Comparison of ENCODE assay signal across 9 cellular contexts in genomic region chr7:17304926-17305325, GRCh38. TPM values are rescaled to one million over a fixed set of nuclear protein-coding genes. Genes with fewer than 3 reads are reported as not detected.
DNase-seq lines count a peak whose midpoint lies in the region; ATAC-seq and TF ChIP-seq lines count a peak whose summit lies in the region.
"Had no signal": no experiment of that assay in that cellular context is flagged by ENCODE, and none has a peak within 500 bp of the region (broad histone marks: within the 10 kb centered on the region; RNA-seq: fewer than 3 reads in every experiment).

No MANE protein-coding gene starts in this region.

- H3K27me3 ChIP-seq in gastrocnemius medialis = peaks cover 0 to 6% (median 2%) of the 10 kb centered on the region in 3 donors
- H3K27me3 ChIP-seq in endodermal cell (ENCODE audit: control insufficient read depth, insufficient read depth, low read length, poor library complexity, severe bottlenecking) = peaks cover 7% of the 10 kb centered on the region

- no peak for TF ChIP-seq POLR2A in gastrocnemius medialis (IDR thresholded peaks at IDR 0.05)
- TF ChIP-seq POLR2A in lower leg skin (IDR thresholded peaks at IDR 0.05) = no peak

- TF ChIP-seq CTCF in gastrocnemius medialis (IDR thresholded peaks at IDR 0.05 in 4 of 5, conservative IDR thresholded peaks at IDR 0.05 in 1 of 5) = no peak
- no peak for TF ChIP-seq CTCF in lower leg skin (IDR thresholded peaks at IDR 0.05)
- TF ChIP-seq CTCF in nephron progenitor cell (IDR thresholded peaks at IDR 0.05) = no peak
- TF ChIP-seq CTCF in endodermal cell (conservative IDR thresholded peaks at IDR 0.05) = no peak

- H3K4me3 Mint-ChIP-seq in nephron progenitor cell (no peak overlapping the region), endodermal cell (no peak overlapping the region)

- no peak overlapping the region for H3K4me3 ChIP-seq in gastrocnemius medialis
- no peak overlapping the region for H3K4me3 ChIP-seq in lower leg skin (ENCODE audit: low read depth, poor library complexity, severe bottlenecking)
- H3K4me3 ChIP-seq in endodermal cell (ENCODE audit: low read length) = no peak overlapping the region
- H3K4me3 ChIP-seq: cardiac muscle cell had no signal

- peaks cover 0 to 3% of the 10 kb centered on the region in 2 donors for H3K4me1 ChIP-seq in gastrocnemius medialis
- no peaks in the 10 kb centered on the region for H3K4me1 ChIP-seq in endodermal cell (ENCODE audit: control insufficient read depth, insufficient read depth, low read length)

- H3K36me3 Mint-ChIP-seq in nephron progenitor cell (ENCODE audit: low read depth) = no peaks in the 10 kb centered on the region
- H3K36me3 Mint-ChIP-seq in endodermal cell (ENCODE audit: low read depth) = no peaks in the 10 kb centered on the region

- no peak overlapping the region for H3K27ac Mint-ChIP-seq in nephron progenitor cell
- no peak overlapping the region for H3K27ac Mint-ChIP-seq in endodermal cell

- peak overlapping the region; percentile 11 to 43 (median 28) for H3K27ac ChIP-seq in gastrocnemius medialis
- no peak overlapping the region for H3K27ac ChIP-seq in endodermal cell (ENCODE audit: low read depth, low read length)
- H3K27ac ChIP-seq: cardiac muscle cell had no signal

- no peaks in the 10 kb centered on the region for H3K9me3 Mint-ChIP-seq in nephron progenitor cell
- no peaks in the 10 kb centered on the region for H3K9me3 Mint-ChIP-seq in endodermal cell

- H3K27me3 Mint-ChIP-seq in nephron progenitor cell (ENCODE audit: low read depth, poor library complexity) (peaks cover 15% of the 10 kb centered on the region), endodermal cell (ENCODE audit: insufficient read depth) (peaks cover 7% of the 10 kb centered on the region)

- ATAC-seq in gastrocnemius medialis = no peak

- intact Hi-C loops in gastrocnemius medialis (cut with DNase I; ENCODE audit: low total_unique reads) = loop anchor here (10.0 kb wide), 2 partner anchors 220 to 320 kb away; no protein-coding TSS in a partner anchor
- intact Hi-C loops in lower leg skin (cut with DNase I; ENCODE audit: low total_unique reads) = loop anchor here (5.0 kb wide), 1 partner anchor 318 kb away; no protein-coding TSS in a partner anchor

- DNase-seq in stimulated activated CD4-positive, alpha-beta T cell treated with anti-CD3 and anti-CD28 coated beads, Interleukin-2, amount 100 ng/mL, for 4 hours (ENCODE audit: low read depth) = peak; percentile 26
- no peak for DNase-seq in stimulated activated CD4-positive, alpha-beta T cell treated with anti-CD3 and anti-CD28 coated beads, Interleukin-12 subunit alpha, Interleukin-12 subunit beta, amount 100 ng/mL, for 4 hours
- DNase-seq in RPMI8226 (peak; percentile 10), dermis microvascular lymphatic vessel endothelial cell (ENCODE audit: low read depth in 2 of 2) (peak; percentile 83 to 97), gastrocnemius medialis (no peak), lower leg skin (ENCODE audit: low spot score in 2 of 2) (no peak), nephron progenitor cell (no peak), endodermal cell (no peak)

- H3K9ac ChIP-seq in endodermal cell (ENCODE audit: extremely low read depth, low read length, poor library complexity, severe bottlenecking) = no peak overlapping the region

- H3K9me3 ChIP-seq in gastrocnemius medialis (no peaks in the 10 kb centered on the region), endodermal cell (ENCODE audit: control insufficient read depth, low read length) (no peaks in the 10 kb centered on the region)

- no peaks in the 10 kb centered on the region for H3K4me1 Mint-ChIP-seq in nephron progenitor cell
- peaks cover 9% of the 10 kb centered on the region for H3K4me1 Mint-ChIP-seq in endodermal cell

- in situ Hi-C loops in gastrocnemius medialis (cut with MboI; ENCODE audit: low sequenced_read_pairs in 4 of 4) = loop anchor here in 2 of 4 donors (5.0 to 25.0 kb wide), 2 partner anchors 318 to 632 kb away; partner anchors contain the start of gene SNX13 (in 1 of the 2)

- H3K36me3 ChIP-seq in gastrocnemius medialis = no peaks in the 10 kb centered on the region
- no peaks in the 10 kb centered on the region for H3K36me3 ChIP-seq in endodermal cell (ENCODE audit: control insufficient read depth, insufficient read depth, low read length)
- H3K36me3 ChIP-seq: cardiac muscle cell had no signal

RNA-seq across cellular contexts. Expression of gene AHR, which starts 6.5 kb away (rescaled TPM):
- 85.4 and 150 TPM in 2 replicates for total RNA-seq in dermis microvascular lymphatic vessel endothelial cell
- 10 to 100 TPM; 12.0 to 13.6 (median 13.1) TPM for total RNA-seq in gastrocnemius medialis
- 10 to 100 TPM; 83.2 to 92.7 (median 90.0) TPM for total RNA-seq in lower leg skin
- 1 to 10 TPM; 5.6 to 6.0 TPM for total RNA-seq in endodermal cell
- 3.0 TPM for polyA plus RNA-seq in endodermal cell (2013, experiment 1 of 2)
- 3.8 TPM for polyA plus RNA-seq in endodermal cell (2013, experiment 2 of 2)

Comparison
In these comparisons a context has a peak if more than half of its experiments do, and no peak if none do; other contexts are left out.
1. DNase-seq: peak in stimulated activated CD4-positive, alpha-beta T cell treated with anti-CD3 and anti-CD28 coated beads, Interleukin-2, amount 100 ng/mL, for 4 hours (single experiment), RPMI8226 (single experiment) and dermis microvascular lymphatic vessel endothelial cell (2 of 2); none in stimulated activated CD4-positive, alpha-beta T cell treated with anti-CD3 and anti-CD28 coated beads, Interleukin-12 subunit alpha, Interleukin-12 subunit beta, amount 100 ng/mL, for 4 hours (single experiment), gastrocnemius medialis (0 of 2), lower leg skin (0 of 2), nephron progenitor cell (single experiment) and endodermal cell (single experiment).